27 cellular contexts compared by ENCODE assay signal in genomic region chr10:130843051-130843653, GRCh38.
"Had no signal": no experiment of that assay in that cellular context is flagged by ENCODE, and none has a peak within 500 bp of the region (broad histone marks: within the 10 kb centered on the region; RNA-seq: fewer than 3 reads in every experiment).

No MANE protein-coding gene starts in this region.

- H3K4me1 ChIP-seq: pancreas, prostate gland, right lobe of liver, sigmoid colon, suprapubic skin, testis, tibial artery, transverse colon, upper lobe of right lung, uterus had no signal

- H3K4me3 Mint-ChIP-seq: naive B cell; naive thymus-derived CD8-positive, alpha-beta T cell; nephron progenitor cell; neural crest cell; stimulated activated effector memory CD8-positive, alpha-beta T cell treated with anti-CD3 and anti-CD28 coated beads, Interleukin-12 subunit alpha, Interleukin-12 subunit beta, amount 100 ng/mL, for 72 hours; stimulated activated naive CD8-positive, alpha-beta T cell treated with anti-CD3 and anti-CD28 coated beads, Interleukin-15, Interleukin-2, amounts not matched to agents 100 ng/mL and 50 ng/mL, for 24 hours; type B pancreatic cell had no signal

- ATAC-seq: naive thymus-derived CD8-positive, alpha-beta T cell; pancreas; right cardiac atrium; right lobe of liver; stimulated activated effector memory CD8-positive, alpha-beta T cell treated with anti-CD3 and anti-CD28 coated beads, Interleukin-12 subunit alpha, Interleukin-12 subunit beta, amount 100 ng/mL, for 72 hours had no signal

- DNase-seq: naive B cell; naive thymus-derived CD8-positive, alpha-beta T cell; nephron progenitor cell; occipital lobe; pancreas; retina; right cardiac atrium; sigmoid colon; small intestine; stimulated activated CD4-positive, alpha-beta T cell treated with anti-CD3 and anti-CD28 coated beads, Interleukin-15, amount 100 ng/mL, for 24 hours; stimulated activated CD4-positive, alpha-beta T cell treated with anti-CD3 and anti-CD28 coated beads, Interleukin-2, amount 100 ng/mL, for 24 hours; stimulated activated CD4-positive, alpha-beta T cell treated with anti-CD3 and anti-CD28 coated beads, Interleukin-2, amount 100 ng/mL, for 48 hours; stimulated activated CD4-positive, alpha-beta T cell treated with anti-CD3 and anti-CD28 coated beads, Interleukin-4, amount 100 ng/mL, for 24 hours; stimulated activated naive CD4-positive, alpha-beta T cell; substantia nigra; testis; tibial artery; transverse colon; upper lobe of right lung; uterus had no signal

- H3K4me3 ChIP-seq: pancreas, prostate gland, right lobe of liver, sigmoid colon, suprapubic skin, testis, tibial artery, transverse colon, upper lobe of right lung, uterus had no signal

- H3K36me3 ChIP-seq: pancreas, prostate gland, right lobe of liver, sigmoid colon, suprapubic skin, tibial artery, transverse colon, upper lobe of right lung, uterus had no signal

- H3K27ac ChIP-seq: pancreas, prostate gland, right lobe of liver, sigmoid colon, suprapubic skin, testis, tibial artery, transverse colon, upper lobe of right lung, uterus had no signal

- H3K27me3 ChIP-seq: right lobe of liver, sigmoid colon, testis, tibial artery, transverse colon, upper lobe of right lung, uterus had no signal

- H3K4me1 Mint-ChIP-seq: naive B cell; naive thymus-derived CD8-positive, alpha-beta T cell; stimulated activated effector memory CD8-positive, alpha-beta T cell treated with anti-CD3 and anti-CD28 coated beads, Interleukin-12 subunit alpha, Interleukin-12 subunit beta, amount 100 ng/mL, for 72 hours had no signal

- H3K27me3 Mint-ChIP-seq: naive B cell; stimulated activated naive CD8-positive, alpha-beta T cell treated with anti-CD3 and anti-CD28 coated beads, Interleukin-15, Interleukin-2, amounts not matched to agents 100 ng/mL and 50 ng/mL, for 24 hours had no signal

- H3K9me3 Mint-ChIP-seq: nephron progenitor cell; neural crest cell; stimulated activated naive CD8-positive, alpha-beta T cell treated with anti-CD3 and anti-CD28 coated beads, Interleukin-15, Interleukin-2, amounts not matched to agents 100 ng/mL and 50 ng/mL, for 24 hours; type B pancreatic cell had no signal

- H3K9me3 ChIP-seq: pancreas, prostate gland, right lobe of liver, sigmoid colon, suprapubic skin, testis, tibial artery, transverse colon, upper lobe of right lung, uterus had no signal

- H3K27ac Mint-ChIP-seq: naive B cell; naive thymus-derived CD8-positive, alpha-beta T cell; nephron progenitor cell; stimulated activated effector memory CD8-positive, alpha-beta T cell treated with anti-CD3 and anti-CD28 coated beads, Interleukin-12 subunit alpha, Interleukin-12 subunit beta, amount 100 ng/mL, for 72 hours; stimulated activated naive CD8-positive, alpha-beta T cell treated with anti-CD3 and anti-CD28 coated beads, Interleukin-15, Interleukin-2, amounts not matched to agents 100 ng/mL and 50 ng/mL, for 24 hours; type B pancreatic cell had no signal
